11 cellular contexts compared by ENCODE assay signal in the genomic region with DNA sequence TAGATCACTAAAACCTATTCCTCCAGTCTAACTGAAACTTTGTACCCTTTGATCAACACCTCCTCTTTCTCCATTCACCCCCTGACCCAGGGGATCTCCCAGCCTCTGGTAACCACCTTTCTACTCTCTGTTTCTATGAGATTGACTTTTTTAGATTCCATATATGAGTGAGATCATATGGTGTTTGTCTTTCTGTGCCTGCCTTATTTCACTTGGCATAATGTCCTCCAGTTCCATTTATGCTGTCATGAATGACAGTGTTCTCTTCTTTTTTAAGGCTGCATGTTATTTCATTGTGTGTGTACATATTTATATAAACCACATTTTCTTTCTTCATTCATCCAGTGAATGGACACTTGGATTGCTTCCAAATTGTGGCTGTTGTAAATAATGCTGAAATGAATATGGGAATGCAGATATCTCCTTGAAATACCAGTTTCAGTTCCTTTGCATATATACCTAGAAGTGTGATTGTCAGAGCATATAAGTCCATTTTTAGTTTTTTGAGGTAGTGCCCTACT. TPM values are rescaled to one million over a fixed set of nuclear protein-coding genes. Genes with fewer than 3 reads are reported as not detected.
DNase-seq lines count a peak whose midpoint lies in the region; ATAC-seq and TF ChIP-seq lines count a peak whose summit lies in the region.
"Had no signal": no experiment of that assay in that cellular context is flagged by ENCODE, and none has a peak within 500 bp of the region (broad histone marks: within the 10 kb centered on the region; RNA-seq: fewer than 3 reads in every experiment).

No MANE protein-coding gene starts in this region.

- H3K79me2 ChIP-seq in smooth muscle cell (ENCODE audit: low read depth) = no peaks in the 10 kb centered on the region

- ATAC-seq in GM18870 (IDR thresholded peaks at IDR 0.05; ENCODE audit: unreplicated experiment) = peak; percentile 84
- peak; percentile 76 for ATAC-seq in GM21423 (IDR thresholded peaks at IDR 0.05; ENCODE audit: unreplicated experiment)
- peak; percentile 92 for ATAC-seq in HG03354 (IDR thresholded peaks at IDR 0.05; ENCODE audit: poor library complexity, severe bottlenecking, unreplicated experiment)
- ATAC-seq: left colon had no signal

- no peak overlapping the region for H3K27ac ChIP-seq in smooth muscle cell (ENCODE audit: low read depth)

- H3F3A ChIP-seq in smooth muscle cell (ENCODE audit: low read depth) = no peaks in the 10 kb centered on the region

- no peak overlapping the region for H3K4me2 ChIP-seq in smooth muscle cell

- DNase-seq in fibroblast of mammary gland (ENCODE audit: low read depth) (peak; percentile 6), NCI-H2227 treated with DMSO at 0.1 percent for 48 hours (lab: John Stamatoyannopoulos, UW) (no peak), NCI-H1694 (lab: John Stamatoyannopoulos, UW) (no peak), smooth muscle cell (lab: John Stamatoyannopoulos, UW; ENCODE audit: unreplicated experiment) (no peak)
- DNase-seq: cortex of kidney, left colon, MV-4-11, T-helper 9 cell had no signal

- no peaks in the 10 kb centered on the region for H4K20me1 ChIP-seq in smooth muscle cell (ENCODE audit: low read depth)

- H3K27me3 ChIP-seq in smooth muscle cell (ENCODE audit: low read depth) = no peaks in the 10 kb centered on the region

- H3K36me3 ChIP-seq in smooth muscle cell (ENCODE audit: low read depth) = peaks cover 18% of the 10 kb centered on the region

- no peaks in the 10 kb centered on the region for H3K4me1 ChIP-seq in smooth muscle cell (ENCODE audit: low read depth)

- TF ChIP-seq CTCF in fibroblast of mammary gland (conservative IDR thresholded peaks at IDR 0.05; ENCODE audit: control insufficient read depth, insufficient read depth, low read depth, low read length) (no peak), smooth muscle cell (IDR thresholded peaks at IDR 0.05; ENCODE audit: borderline replicate concordance, insufficient read depth, poor library complexity, severe bottlenecking) (no peak)

- no peak overlapping the region for H3K9ac ChIP-seq in smooth muscle cell (ENCODE audit: low read depth)

- H2AFZ ChIP-seq in smooth muscle cell (ENCODE audit: low read depth) = no peak overlapping the region

- H3K4me3 ChIP-seq in fibroblast of mammary gland (ENCODE audit: control insufficient read depth, low read depth, low read length) = no peak overlapping the region
- H3K4me3 ChIP-seq in smooth muscle cell = no peak overlapping the region

- no peaks in the 10 kb centered on the region for H3K9me3 ChIP-seq in smooth muscle cell (replicated peaks; ENCODE audit: low read depth)

RNA-seq across cellular contexts. Expression of gene DHX35, which starts 57.7 kb away (rescaled TPM):
- 9.5 and 10.7 TPM in 2 replicates for total RNA-seq in smooth muscle cell
- 4.1 and 4.5 TPM in 2 replicates for polyA plus RNA-seq in smooth muscle cell
